8 cellular contexts compared by ENCODE assay signal in genomic region chr16:87317766-87318121, GRCh38. TPM values are rescaled to one million over a fixed set of nuclear protein-coding genes. Genes with fewer than 3 reads are reported as not detected.
DNase-seq lines count a peak whose midpoint lies in the region; ATAC-seq, FAIRE-seq and TF ChIP-seq lines count a peak whose summit lies in the region.

No MANE protein-coding gene starts in this region.

- H3K4me1 Mint-ChIP-seq in activated T-helper 1 cell treated with anti-CD3 and anti-CD28 coated beads, Interleukin-12 subunit alpha, Interleukin-12 subunit beta, Interleukin-2, Interleukin-4 antibody, amounts not matched to agents 30 ng/mL and 10 ng/mL and 1 ng/mL, durations not matched to agents 14 hours and 24 hours and 36 hours (ENCODE audit: low read depth) = peaks cover 17% of the 10 kb centered on the region
- peaks cover 14% of the 10 kb centered on the region for H3K4me1 Mint-ChIP-seq in osteocyte (ENCODE audit: unreplicated experiment)

- peak; percentile 16 for ATAC-seq in GM21381 (IDR thresholded peaks at IDR 0.05; ENCODE audit: unreplicated experiment)

- TF ChIP-seq CTCF in osteocyte (IDR thresholded peaks at IDR 0.05) (no peak), D721Med (IDR thresholded peaks at IDR 0.05; ENCODE audit: insufficient read depth, missing control alignments) (no peak)

- no peaks in the 10 kb centered on the region for H3K9me3 Mint-ChIP-seq in activated T-helper 1 cell treated with anti-CD3 and anti-CD28 coated beads, Interleukin-12 subunit alpha, Interleukin-12 subunit beta, Interleukin-2, Interleukin-4 antibody, amounts not matched to agents 30 ng/mL and 10 ng/mL and 1 ng/mL, durations not matched to agents 14 hours and 24 hours and 36 hours
- H3K9me3 Mint-ChIP-seq in osteocyte (ENCODE audit: unreplicated experiment) = no peaks in the 10 kb centered on the region

- H3K27ac Mint-ChIP-seq in activated T-helper 1 cell treated with anti-CD3 and anti-CD28 coated beads, Interleukin-12 subunit alpha, Interleukin-12 subunit beta, Interleukin-2, Interleukin-4 antibody, amounts not matched to agents 30 ng/mL and 10 ng/mL and 1 ng/mL, durations not matched to agents 14 hours and 24 hours and 36 hours = peak overlapping the region; percentile 99
- peak overlapping the region; percentile 97 for H3K27ac Mint-ChIP-seq in osteocyte (ENCODE audit: unreplicated experiment)

- DNase-seq in COLO668 (lab: John Stamatoyannopoulos, UW; ENCODE audit: unreplicated experiment) (peak; percentile 51), LHCN-M2 (ENCODE audit: low read depth) (peak; percentile 52), germinal center (ENCODE audit: low spot score) (peak; percentile 61), osteocyte (ENCODE audit: extremely low spot score, unreplicated experiment) (peak; percentile 86), D721Med (ENCODE audit: insufficient read length, low spot score) (no peak), NCI-H526 (lab: John Stamatoyannopoulos, UW) (no peak)
- peak; percentile 42 for DNase-seq in activated T-helper 1 cell treated with anti-CD3 and anti-CD28 coated beads, Interleukin-12 subunit alpha, Interleukin-12 subunit beta, Interleukin-2, Interleukin-4 antibody, amounts not matched to agents 30 ng/mL and 10 ng/mL and 1 ng/mL, durations not matched to agents 14 hours and 24 hours and 36 hours (ENCODE audit: low spot score)

- peak overlapping the region; percentile 94 for H3K4me3 Mint-ChIP-seq in activated T-helper 1 cell treated with anti-CD3 and anti-CD28 coated beads, Interleukin-12 subunit alpha, Interleukin-12 subunit beta, Interleukin-2, Interleukin-4 antibody, amounts not matched to agents 30 ng/mL and 10 ng/mL and 1 ng/mL, durations not matched to agents 14 hours and 24 hours and 36 hours
- peak overlapping the region; percentile 86 for H3K4me3 Mint-ChIP-seq in osteocyte (ENCODE audit: unreplicated experiment)

- FAIRE-seq in D721Med (lab: Jason Lieb, UNC) = no peak

- H3K27me3 Mint-ChIP-seq in activated T-helper 1 cell treated with anti-CD3 and anti-CD28 coated beads, Interleukin-12 subunit alpha, Interleukin-12 subunit beta, Interleukin-2, Interleukin-4 antibody, amounts not matched to agents 30 ng/mL and 10 ng/mL and 1 ng/mL, durations not matched to agents 14 hours and 24 hours and 36 hours (ENCODE audit: insufficient read depth) = no peaks in the 10 kb centered on the region
- no peaks in the 10 kb centered on the region for H3K27me3 Mint-ChIP-seq in osteocyte (ENCODE audit: unreplicated experiment)

- H3K36me3 Mint-ChIP-seq in activated T-helper 1 cell treated with anti-CD3 and anti-CD28 coated beads, Interleukin-12 subunit alpha, Interleukin-12 subunit beta, Interleukin-2, Interleukin-4 antibody, amounts not matched to agents 30 ng/mL and 10 ng/mL and 1 ng/mL, durations not matched to agents 14 hours and 24 hours and 36 hours (ENCODE audit: low read depth) = peaks cover 10% of the 10 kb centered on the region
- peaks cover 2% of the 10 kb centered on the region for H3K36me3 Mint-ChIP-seq in osteocyte (ENCODE audit: unreplicated experiment)

- intact Hi-C loops in activated T-helper 1 cell treated with anti-CD3 and anti-CD28 coated beads, Interleukin-12 subunit alpha, Interleukin-12 subunit beta, Interleukin-2, Interleukin-4 antibody, amounts not matched to agents 30 ng/mL and 10 ng/mL and 1 ng/mL, durations not matched to agents 14 hours and 24 hours and 36 hours (cut with micrococcal nuclease) = loop anchor here (1.0 to 10.0 kb wide), 8 partner anchors 8 to 760 kb away; partner anchors contain the start of genes FBXO31, KLHDC4 and MTHFSD

RNA-seq across cellular contexts. Expression of gene C16orf95, which starts 0.6 kb away (rescaled TPM):
- total RNA-seq in LHCN-M2 (2014; rRNA removed) = 7.5 and 12.5 TPM in 2 replicates
- polyA plus RNA-seq in LHCN-M2 (2012) = 9.3 TPM
- 9.9 and 10.9 TPM in 2 replicates for total RNA-seq in activated T-helper 1 cell treated with anti-CD3 and anti-CD28 coated beads, Interleukin-12 subunit alpha, Interleukin-12 subunit beta, Interleukin-2, Interleukin-4 antibody, amounts not matched to agents 30 ng/mL and 10 ng/mL and 1 ng/mL, durations not matched to agents 14 hours and 24 hours and 36 hours
- total RNA-seq in osteocyte = 5.0 and 8.3 TPM in 2 replicates

Comparison
In these comparisons a context has a peak if more than half of its experiments do, and no peak if none do; other contexts are left out.
1. DNase-seq: peak in COLO668 (single experiment), LHCN-M2 (single experiment), activated T-helper 1 cell treated with anti-CD3 and anti-CD28 coated beads, Interleukin-12 subunit alpha, Interleukin-12 subunit beta, Interleukin-2, Interleukin-4 antibody, amounts not matched to agents 30 ng/mL and 10 ng/mL and 1 ng/mL, durations not matched to agents 14 hours and 24 hours and 36 hours (single experiment), germinal center (single experiment) and osteocyte (single experiment); none in D721Med (single experiment) and NCI-H526 (0 of 2).